ENCODE assay signal across 15 cellular contexts in genomic region chr16:27403601-27403992, GRCh38. TPM values are rescaled to one million over a fixed set of nuclear protein-coding genes. Genes with fewer than 3 reads are reported as not detected.
A peak's percentile ranks its signal among the peaks of the same experiment; 100 is the strongest.
DNase-seq lines count a peak whose midpoint lies in the region; ATAC-seq and TF ChIP-seq lines count a peak whose summit lies in the region.
"Had no signal": no experiment of that assay in that cellular context is flagged by ENCODE, and none has a peak within 500 bp of the region (broad histone marks: within the 10 kb centered on the region; RNA-seq: fewer than 3 reads in every experiment).

No MANE protein-coding gene starts in this region.

- peak overlapping the region; percentile 83 for H3K27ac ChIP-seq in CD4-positive, alpha-beta memory T cell (ENCODE audit: low read depth, low read length)
- no peak overlapping the region for H3K27ac ChIP-seq in ovary
- H3K27ac ChIP-seq: gastrocnemius medialis, prostate gland had no signal

- TF ChIP-seq POLR2A in ovary (IDR thresholded peaks at IDR 0.05), result no peak

- H3K4me3 ChIP-seq in CD4-positive, alpha-beta memory T cell (ENCODE audit: low read length in 2 of 2), result peak overlapping the region; percentile 69 to 98
- no peak overlapping the region for H3K4me3 ChIP-seq in ovary
- H3K4me3 ChIP-seq: gastrocnemius medialis, prostate gland had no signal

- ATAC-seq in naive B cell (ENCODE audit: low read depth in 2 of 2) (no peak), GM21367 (IDR thresholded peaks at IDR 0.05; ENCODE audit: unreplicated experiment) (no peak)
- ATAC-seq: gastrocnemius medialis had no signal

- no peak for TF ChIP-seq CTCF in ovary (IDR thresholded peaks at IDR 0.05)

- no peaks in the 10 kb centered on the region for H3K27me3 ChIP-seq in CD4-positive, alpha-beta memory T cell (ENCODE audit: insufficient read depth, low read length)
- no peaks in the 10 kb centered on the region for H3K27me3 ChIP-seq in ovary

- peaks cover 65% of the 10 kb centered on the region for H3K4me1 ChIP-seq in CD4-positive, alpha-beta memory T cell (ENCODE audit: insufficient read depth, low read length)
- no peaks in the 10 kb centered on the region for H3K4me1 ChIP-seq in ovary (ENCODE audit: insufficient read depth)
- H3K4me1 ChIP-seq: gastrocnemius medialis, prostate gland had no signal

- POLR2A ChIA-PET in CD4-positive, alpha-beta memory T cell (lab: Charles Lee; ENCODE audit: partially characterized antibody), result interaction anchor here (0.7 to 8.7 kb wide), 13 partner anchors 10 to 204 kb away, joined by 3 to 118 read pairs (median 9); partner anchors contain the start of gene KDM8

- CTCF ChIA-PET in CD4-positive, alpha-beta memory T cell (lab: Charles Lee; ENCODE audit: partially characterized antibody), result interaction anchor here (1.0 to 3.1 kb wide), 7 partner anchors 12 to 204 kb away, joined by 3 to 16 read pairs (median 4); no protein-coding TSS in a partner anchor

- 84 to 86% (median 85%) methylated on average over 6 of the region's 6 CpGs for WGBS in ovary, 3 donors

- no peak for TF ChIP-seq EP300 in ovary (IDR thresholded peaks at IDR 0.05)

- intact Hi-C loops in CD4-positive, alpha-beta memory T cell (cut with micrococcal nuclease), result loop anchor here (2.0 kb wide), 4 partner anchors 23 to 89 kb away; no protein-coding TSS in a partner anchor
- intact Hi-C loops in activated T-helper 1 cell treated with anti-CD3 and anti-CD28 coated beads, Interleukin-12 subunit alpha, Interleukin-12 subunit beta, Interleukin-2, Interleukin-4 antibody, amounts not matched to agents 30 ng/mL and 10 ng/mL and 1 ng/mL, durations not matched to agents 14 hours and 24 hours and 36 hours (cut with micrococcal nuclease), result no loop called here
- intact Hi-C loops in ovary (cut with DNase I), result no loop called here

- H3K9me3 ChIP-seq in CD4-positive, alpha-beta memory T cell (ENCODE audit: control insufficient read depth in 1 of 2, low read length in 2 of 2), result no peaks in the 10 kb centered on the region
- no peaks in the 10 kb centered on the region for H3K9me3 ChIP-seq in ovary
- H3K9me3 ChIP-seq: gastrocnemius medialis, prostate gland had no signal

- peak overlapping the region; percentile 94 to 99 (median 98) for H3K4me3 Mint-ChIP-seq in CD4-positive, alpha-beta memory T cell
- H3K4me3 Mint-ChIP-seq in IgD-negative memory B cell (peak overlapping the region; percentile 64 to 97 (median 84)), naive B cell (peak overlapping the region; percentile 97 to 99 (median 98))
- H3K4me3 Mint-ChIP-seq in activated T-helper 1 cell treated with anti-CD3 and anti-CD28 coated beads, Interleukin-12 subunit alpha, Interleukin-12 subunit beta, Interleukin-2, Interleukin-4 antibody, amounts not matched to agents 30 ng/mL and 10 ng/mL and 1 ng/mL, durations not matched to agents 14 hours and 24 hours and 36 hours, result peak overlapping the region; percentile 100
- H3K4me3 Mint-ChIP-seq: mesothelial cell of epicardium had no signal

- H3K36me3 ChIP-seq in CD4-positive, alpha-beta memory T cell (ENCODE audit: insufficient read depth, low read length), result no peaks in the 10 kb centered on the region
- H3K36me3 ChIP-seq in ovary, result no peaks in the 10 kb centered on the region
- H3K36me3 ChIP-seq: gastrocnemius medialis, prostate gland had no signal

- peaks cover 46 to 92% (median 69%) of the 10 kb centered on the region in 4 donors for H3K4me1 Mint-ChIP-seq in CD4-positive, alpha-beta memory T cell
- H3K4me1 Mint-ChIP-seq in IgD-negative memory B cell (peaks cover 51 to 69% (median 51%) of the 10 kb centered on the region in 3 donors), naive B cell (peaks cover 88 to 99% (median 94%) of the 10 kb centered on the region in 3 donors)
- peaks cover 82% of the 10 kb centered on the region for H3K4me1 Mint-ChIP-seq in activated T-helper 1 cell treated with anti-CD3 and anti-CD28 coated beads, Interleukin-12 subunit alpha, Interleukin-12 subunit beta, Interleukin-2, Interleukin-4 antibody, amounts not matched to agents 30 ng/mL and 10 ng/mL and 1 ng/mL, durations not matched to agents 14 hours and 24 hours and 36 hours (ENCODE audit: low read depth)

- peaks cover 0 to 25% of the 10 kb centered on the region in 2 donors for H3K36me3 Mint-ChIP-seq in CD4-positive, alpha-beta memory T cell
- H3K36me3 Mint-ChIP-seq in IgD-negative memory B cell, result no peaks in the 10 kb centered on the region
- H3K36me3 Mint-ChIP-seq in activated T-helper 1 cell treated with anti-CD3 and anti-CD28 coated beads, Interleukin-12 subunit alpha, Interleukin-12 subunit beta, Interleukin-2, Interleukin-4 antibody, amounts not matched to agents 30 ng/mL and 10 ng/mL and 1 ng/mL, durations not matched to agents 14 hours and 24 hours and 36 hours (ENCODE audit: low read depth), result peaks cover 51% of the 10 kb centered on the region
- H3K36me3 Mint-ChIP-seq in naive B cell, result peaks cover 7 to 18% of the 10 kb centered on the region in 2 donors
- H3K36me3 Mint-ChIP-seq: mesothelial cell of epicardium had no signal

- H3K27me3 Mint-ChIP-seq in CD4-positive, alpha-beta memory T cell, result no peaks in the 10 kb centered on the region
- H3K27me3 Mint-ChIP-seq in IgD-negative memory B cell (peaks cover 38% of the 10 kb centered on the region), naive B cell (no peaks in the 10 kb centered on the region)
- no peaks in the 10 kb centered on the region for H3K27me3 Mint-ChIP-seq in activated T-helper 1 cell treated with anti-CD3 and anti-CD28 coated beads, Interleukin-12 subunit alpha, Interleukin-12 subunit beta, Interleukin-2, Interleukin-4 antibody, amounts not matched to agents 30 ng/mL and 10 ng/mL and 1 ng/mL, durations not matched to agents 14 hours and 24 hours and 36 hours (ENCODE audit: insufficient read depth)

- H3K27ac Mint-ChIP-seq in CD4-positive, alpha-beta memory T cell, result peak overlapping the region; percentile 93 to 99 (median 96)
- H3K27ac Mint-ChIP-seq in IgD-negative memory B cell (peak overlapping the region in 2 of 3 donors; percentile 85 to 99), naive B cell (peak overlapping the region; percentile 99 to 100 (median 100))
- peak overlapping the region; percentile 100 for H3K27ac Mint-ChIP-seq in activated T-helper 1 cell treated with anti-CD3 and anti-CD28 coated beads, Interleukin-12 subunit alpha, Interleukin-12 subunit beta, Interleukin-2, Interleukin-4 antibody, amounts not matched to agents 30 ng/mL and 10 ng/mL and 1 ng/mL, durations not matched to agents 14 hours and 24 hours and 36 hours
- H3K27ac Mint-ChIP-seq: mesothelial cell of epicardium had no signal

- no peaks in the 10 kb centered on the region for H3K9me3 Mint-ChIP-seq in CD4-positive, alpha-beta memory T cell
- H3K9me3 Mint-ChIP-seq in IgD-negative memory B cell (peaks cover 0 to 5% (median 0%) of the 10 kb centered on the region in 3 donors), naive B cell (peaks cover 0 to 3% (median 0%) of the 10 kb centered on the region in 7 donors)
- no peaks in the 10 kb centered on the region for H3K9me3 Mint-ChIP-seq in activated T-helper 1 cell treated with anti-CD3 and anti-CD28 coated beads, Interleukin-12 subunit alpha, Interleukin-12 subunit beta, Interleukin-2, Interleukin-4 antibody, amounts not matched to agents 30 ng/mL and 10 ng/mL and 1 ng/mL, durations not matched to agents 14 hours and 24 hours and 36 hours
- H3K9me3 Mint-ChIP-seq: mesothelial cell of epicardium had no signal

- DNase-seq in CD4-positive, alpha-beta memory T cell, result no peak
- no peak for DNase-seq in activated T-helper 1 cell treated with anti-CD3 and anti-CD28 coated beads, Interleukin-12 subunit alpha, Interleukin-12 subunit beta, Interleukin-2, Interleukin-4 antibody, amounts not matched to agents 30 ng/mL and 10 ng/mL and 1 ng/mL, durations not matched to agents 14 hours and 24 hours and 36 hours (ENCODE audit: low spot score)
- DNase-seq in naive B cell, result no peak
- no peak for DNase-seq in ovary
- DNase-seq in activated gamma-delta T cell treated with Interleukin-2 at 50 U/mL for 16 hours, result no peak
- no peak for DNase-seq in effector CD8-positive, alpha-beta T cell (lab: John Stamatoyannopoulos, UW)
- DNase-seq: C1 segment of cervical spinal cord, gastrocnemius medialis, NCI-H1436, NCI-H524 treated with DMSO at 0.1 percent for 48 hours, T-helper 9 cell had no signal

RNA-seq across cellular contexts. Expression of gene IL21R, which starts 1.6 kb away (rescaled TPM):
- total RNA-seq in CD4-positive, alpha-beta memory T cell, result 10 to 100 TPM; 28.3 to 29.1 TPM
- 10 to 100 TPM; 18.4 to 28.3 TPM for polyA plus RNA-seq in CD4-positive, alpha-beta memory T cell
- polyA plus RNA-seq in IgD-negative memory B cell, result 2.2 TPM
- total RNA-seq in activated T-helper 1 cell treated with anti-CD3 and anti-CD28 coated beads, Interleukin-12 subunit alpha, Interleukin-12 subunit beta, Interleukin-2, Interleukin-4 antibody, amounts not matched to agents 30 ng/mL and 10 ng/mL and 1 ng/mL, durations not matched to agents 14 hours and 24 hours and 36 hours, result 101 and 104 TPM in 2 replicates
- 100 to 1,000 TPM in 1 of 6 donors, 10 to 100 TPM in 5; 47.9 to 118 (median 74.5) TPM for polyA plus RNA-seq in naive B cell (ENCODE audit: low read depth in 6 of 6)
- under 1 TPM in 5 of 7 donors, not detected in 2; 0.05 to 0.45 (median 0.23) TPM for total RNA-seq in ovary
- under 1 TPM; 0.01 to 1.00 TPM for polyA plus RNA-seq in ovary
